Comparison of ENCODE assay signal across 8 cellular contexts in the genomic region with DNA sequence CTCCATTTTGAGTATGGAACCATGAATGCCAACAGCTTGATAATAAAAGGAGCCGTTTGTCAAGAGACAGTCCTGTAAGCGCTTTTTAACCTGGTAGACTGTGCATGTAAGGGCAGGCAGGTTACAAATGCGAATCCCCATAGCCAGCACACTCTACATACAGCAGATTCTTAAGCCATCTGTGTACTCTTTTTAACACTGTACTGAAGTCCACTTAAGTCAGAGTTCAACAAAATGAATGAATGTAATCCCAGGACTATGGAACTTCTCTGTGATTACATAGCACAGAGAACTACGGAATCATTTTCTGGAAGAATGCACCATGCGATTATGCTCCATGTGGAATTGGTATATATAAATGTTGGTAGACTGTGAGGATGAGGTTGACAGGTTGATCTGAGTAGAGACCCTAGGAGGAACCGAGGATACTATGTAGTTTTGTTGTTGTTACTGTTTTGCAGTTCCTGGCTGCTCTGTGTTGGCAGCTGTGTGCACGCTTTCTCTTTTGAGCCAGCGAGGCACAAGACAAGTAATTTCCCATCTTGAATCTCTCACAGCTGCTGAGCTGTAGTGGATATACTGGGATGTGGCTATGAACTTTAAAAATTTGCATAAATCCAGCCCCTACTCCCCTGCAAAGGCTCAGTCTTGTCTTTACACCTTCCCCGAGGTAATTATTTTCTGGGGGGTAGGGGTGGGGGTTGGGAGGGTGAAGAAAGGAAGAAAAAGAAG. TPM values are rescaled to one million over a fixed set of nuclear protein-coding genes. Genes with fewer than 3 reads are reported as not detected.
DNase-seq lines count a peak whose midpoint lies in the region; ATAC-seq, FAIRE-seq and TF ChIP-seq lines count a peak whose summit lies in the region.

No MANE protein-coding gene starts in this region.

- peaks cover 46% of the 10 kb centered on the region for H3K4me1 Mint-ChIP-seq in CD4-positive, alpha-beta T cell (ENCODE audit: low read depth)

- CTCF ChIA-PET in CD4-positive, alpha-beta T cell (lab: Charles Lee) = interaction anchor here (0.6 to 2.5 kb wide), 33 partner anchors 8 to 149 kb away, joined by 3 to 22 read pairs (median 5); partner anchors contain the start of gene LRRC8D

- peak overlapping the region; percentile 80 for H3K4me3 ChIP-seq in WI38 (ENCODE audit: low read depth, low read length)

- H3K36me3 Mint-ChIP-seq in CD4-positive, alpha-beta T cell (ENCODE audit: low read depth) = peaks cover 23% of the 10 kb centered on the region

- no peaks in the 10 kb centered on the region for H3K9me3 ChIP-seq in CD4-positive, alpha-beta T cell (ENCODE audit: control insufficient read depth, low read length)

- FAIRE-seq in GM19239 (lab: Jason Lieb, UNC) = peak; percentile 96

- POLR2A ChIA-PET in CD4-positive, alpha-beta T cell (lab: Charles Lee) = interaction anchor here (0.8 to 4.4 kb wide), 34 partner anchors 9 to 1159 kb away, joined by 3 to 60 read pairs (median 6); partner anchors contain the start of genes LRRC8D and PKN2

- no peaks in the 10 kb centered on the region for H3K27me3 Mint-ChIP-seq in CD4-positive, alpha-beta T cell

- H3K4me3 Mint-ChIP-seq in CD4-positive, alpha-beta T cell = peak overlapping the region; percentile 95

- peak; percentile 27 for ATAC-seq in CD4-positive, alpha-beta T cell (ENCODE audit: poor library complexity)
- ATAC-seq in HG03175 (IDR thresholded peaks at IDR 0.05; ENCODE audit: unreplicated experiment) (peak; percentile 33), Right ventricle myocardium superior (ENCODE audit: poor library complexity) (peak; percentile 69)

- DNase-seq in CD4-positive, alpha-beta T cell = no peak
- DNase-seq in GM19239 (ENCODE audit: insufficient read length, low spot score) = no peak
- DNase-seq in Right ventricle myocardium superior = no peak
- DNase-seq in renal cortical epithelial cell (ENCODE audit: low read depth) = peak; percentile 39
- no peak for DNase-seq in stimulated activated CD4-positive, alpha-beta T cell treated with anti-CD3 and anti-CD28 coated beads, Interleukin-12 subunit alpha, Interleukin-12 subunit beta, amount 100 ng/mL, for 4 hours
- DNase-seq in DMS 273 (lab: John Stamatoyannopoulos, UW; ENCODE audit: unreplicated experiment) = no peak

- no peaks in the 10 kb centered on the region for H3K27me3 ChIP-seq in CD4-positive, alpha-beta T cell (ENCODE audit: control insufficient read depth, insufficient read depth, low read length)

- TF ChIP-seq CTCF in CD4-positive, alpha-beta T cell (IDR thresholded peaks at IDR 0.05) = no peak
- TF ChIP-seq CTCF in WI38 (IDR thresholded peaks at IDR 0.05; ENCODE audit: low read depth, low read length) = no peak

- H3K9me3 Mint-ChIP-seq in CD4-positive, alpha-beta T cell = no peaks in the 10 kb centered on the region

- intact Hi-C loops in CD4-positive, alpha-beta T cell (cut with DNase I, micrococcal nuclease) = loop anchor here (1.0 to 5.0 kb wide), 6 partner anchors 30 to 210 kb away; partner anchors contain the start of gene LRRC8C (in 1 of the 2)
- intact Hi-C loops in Right ventricle myocardium superior (cut with DNase I) = no loop called here

- peak overlapping the region; percentile 95 for H3K27ac Mint-ChIP-seq in CD4-positive, alpha-beta T cell

- peak overlapping the region; percentile 90 for H3K27ac ChIP-seq in CD4-positive, alpha-beta T cell (ENCODE audit: low read depth, low read length)

RNA-seq across cellular contexts. Expression of gene LRRC8D, which starts 21.9 kb away (rescaled TPM):
- 10 to 100 TPM; 15.5 to 18.2 TPM for total RNA-seq in CD4-positive, alpha-beta T cell
- total RNA-seq in Right ventricle myocardium superior (5.1 TPM), renal cortical epithelial cell (28.7 and 43.8 TPM in 2 replicates)
